Comparison of ENCODE assay signal across 1 cellular context in genomic region chr4:106409901-106410889, GRCh38.
TF ChIP-seq lines count a peak whose summit lies in the region.

No MANE protein-coding gene starts in this region.

TF ChIP-seq in endothelial cell of umbilical vein, 7 proteins besides CTCF, POLR2A, EP300 and RAD21:
- TF ChIP-seq GATA2 (IDR thresholded peaks at IDR 0.05; ENCODE audit: insufficient read depth, insufficient read length, low read depth, low read length) (no peak), MAX (IDR thresholded peaks at IDR 0.05; ENCODE audit: insufficient read depth, insufficient read length) (no peak), JUN (IDR thresholded peaks at IDR 0.05; ENCODE audit: borderline replicate concordance, insufficient read depth, insufficient read length, low read depth) (no peak), POLR2AphosphoS5 (IDR thresholded peaks at IDR 0.05; ENCODE audit: insufficient read depth, low read depth, low read length) (no peak), MYC (IDR thresholded peaks at IDR 0.05; ENCODE audit: low read depth, low read length) (no peak), FOS (IDR thresholded peaks at IDR 0.05; ENCODE audit: borderline replicate concordance, insufficient read depth, low read length) (no peak), EZH2 (IDR thresholded peaks at IDR 0.05; ENCODE audit: borderline replicate concordance, low read depth, low read length, severe bottlenecking) (no peak)
